In the genomic region with DNA sequence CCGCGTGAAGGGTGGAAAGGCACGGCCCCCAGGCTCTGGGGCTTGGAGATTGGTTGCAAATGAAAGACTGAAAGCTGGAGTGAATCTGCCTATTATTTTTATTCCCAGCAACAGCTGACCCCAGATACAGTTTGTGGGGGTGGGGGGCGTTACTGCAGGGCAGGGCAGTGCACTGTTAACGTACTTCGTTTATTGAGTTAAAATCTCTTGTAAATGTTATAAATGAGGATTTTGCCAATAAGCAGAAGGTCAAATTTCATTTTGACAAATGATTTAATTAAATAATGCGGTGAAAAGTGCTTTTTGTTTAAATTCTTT, we compare ENCODE assay signal across 1 cellular context.
TF ChIP-seq lines count a peak whose summit lies in the region.

No MANE protein-coding gene starts in this region.

TF ChIP-seq in K562, 482 proteins besides CTCF, POLR2A, EP300 and RAD21 (continued from another document and continues in another):
- TF ChIP-seq, protein P1, sequence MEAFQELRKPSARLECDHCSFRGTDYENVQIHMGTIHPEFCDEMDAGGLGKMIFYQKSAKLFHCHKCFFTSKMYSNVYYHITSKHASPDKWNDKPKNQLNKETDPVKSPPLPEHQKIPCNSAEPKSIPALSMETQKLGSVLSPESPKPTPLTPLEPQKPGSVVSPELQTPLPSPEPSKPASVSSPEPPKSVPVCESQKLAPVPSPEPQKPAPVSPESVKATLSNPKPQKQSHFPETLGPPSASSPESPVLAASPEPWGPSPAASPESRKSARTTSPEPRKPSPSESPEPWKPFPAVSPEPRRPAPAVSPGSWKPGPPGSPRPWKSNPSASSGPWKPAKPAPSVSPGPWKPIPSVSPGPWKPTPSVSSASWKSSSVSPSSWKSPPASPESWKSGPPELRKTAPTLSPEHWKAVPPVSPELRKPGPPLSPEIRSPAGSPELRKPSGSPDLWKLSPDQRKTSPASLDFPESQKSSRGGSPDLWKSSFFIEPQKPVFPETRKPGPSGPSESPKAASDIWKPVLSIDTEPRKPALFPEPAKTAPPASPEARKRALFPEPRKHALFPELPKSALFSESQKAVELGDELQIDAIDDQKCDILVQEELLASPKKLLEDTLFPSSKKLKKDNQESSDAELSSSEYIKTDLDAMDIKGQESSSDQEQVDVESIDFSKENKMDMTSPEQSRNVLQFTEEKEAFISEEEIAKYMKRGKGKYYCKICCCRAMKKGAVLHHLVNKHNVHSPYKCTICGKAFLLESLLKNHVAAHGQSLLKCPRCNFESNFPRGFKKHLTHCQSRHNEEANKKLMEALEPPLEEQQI (IDR thresholded peaks at IDR 0.05), result 0 out of 2 replicates have a peak, but pooled peaks have one; percentile 25
- TF ChIP-seq NR2C1 (IDR thresholded peaks at IDR 0.05) (no peak), NR2C1 (tag; IDR thresholded peaks at IDR 0.05) (0 out of 2 replicates have a peak, but pooled peaks have one; percentile 8), ZNF347 (CRISPR knock-in tag; IDR thresholded peaks at IDR 0.05; ENCODE audit: low read depth) (no peak), DPF2 (IDR thresholded peaks at IDR 0.05) (0 out of 2 replicates have a peak, but pooled peaks have one; percentile 38), THRAP3 (IDR thresholded peaks at IDR 0.05; ENCODE audit: borderline replicate concordance) (peak; percentile 53; the same call in 1 of the 2 replicates), ZNF79 (CRISPR knock-in tag; IDR thresholded peaks at IDR 0.05; ENCODE audit: low read depth) (0 out of 2 replicates have a peak, but pooled peaks have one; percentile 18), L3MBTL2 (IDR thresholded peaks at IDR 0.05) (peak; percentile 91; the same call in 1 of the 2 replicates), ZFX (CRISPR knock-in tag; IDR thresholded peaks at IDR 0.05) (peak; percentile 1; the same call in 1 of the 2 replicates), MXI1 (IDR thresholded peaks at IDR 0.05; ENCODE audit: low read depth, low read length) (0 out of 2 replicates have a peak, but pooled peaks have one; percentile 3), ASH1L (IDR thresholded peaks at IDR 0.05; ENCODE audit: borderline replicate concordance, low read depth, partially characterized antibody) (no peak), ZNF134 (CRISPR knock-in tag; conservative IDR thresholded peaks at IDR 0.05) (no peak), FOXM1 (IDR thresholded peaks at IDR 0.05; ENCODE audit: low read depth) (0 out of 2 replicates have a peak, but pooled peaks have one; percentile 4), FOXM1 (CRISPR knock-in tag; IDR thresholded peaks at IDR 0.05; ENCODE audit: low read depth) (no peak), MYC (IDR thresholded peaks at IDR 0.05; ENCODE audit: low read depth, low read length) (peak; percentile 4; the same call in 1 of the 2 replicates), MYC (CRISPR knock-in tag; IDR thresholded peaks at IDR 0.05; ENCODE audit: borderline replicate concordance, low read depth) (no peak), NFRKB (IDR thresholded peaks at IDR 0.05; ENCODE audit: low read depth) (peak; percentile 44; the same call in 1 of the 2 replicates), ZNF197 (CRISPR knock-in tag; IDR thresholded peaks at IDR 0.05; ENCODE audit: low read depth) (0 out of 2 replicates have a peak, but pooled peaks have one; percentile 45), BRD9 (IDR thresholded peaks at IDR 0.05; ENCODE audit: low read depth, partially characterized antibody) (no peak)
- TF ChIP-seq, protein P2, sequence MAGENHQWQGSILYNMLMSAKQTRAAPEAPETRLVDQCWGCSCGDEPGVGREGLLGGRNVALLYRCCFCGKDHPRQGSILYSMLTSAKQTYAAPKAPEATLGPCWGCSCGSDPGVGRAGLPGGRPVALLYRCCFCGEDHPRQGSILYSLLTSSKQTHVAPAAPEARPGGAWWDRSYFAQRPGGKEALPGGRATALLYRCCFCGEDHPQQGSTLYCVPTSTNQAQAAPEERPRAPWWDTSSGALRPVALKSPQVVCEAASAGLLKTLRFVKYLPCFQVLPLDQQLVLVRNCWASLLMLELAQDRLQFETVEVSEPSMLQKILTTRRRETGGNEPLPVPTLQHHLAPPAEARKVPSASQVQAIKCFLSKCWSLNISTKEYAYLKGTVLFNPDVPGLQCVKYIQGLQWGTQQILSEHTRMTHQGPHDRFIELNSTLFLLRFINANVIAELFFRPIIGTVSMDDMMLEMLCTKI (IDR thresholded peaks at IDR 0.05; ENCODE audit: partially characterized antibody), result no peak
- TF ChIP-seq, protein P3, sequence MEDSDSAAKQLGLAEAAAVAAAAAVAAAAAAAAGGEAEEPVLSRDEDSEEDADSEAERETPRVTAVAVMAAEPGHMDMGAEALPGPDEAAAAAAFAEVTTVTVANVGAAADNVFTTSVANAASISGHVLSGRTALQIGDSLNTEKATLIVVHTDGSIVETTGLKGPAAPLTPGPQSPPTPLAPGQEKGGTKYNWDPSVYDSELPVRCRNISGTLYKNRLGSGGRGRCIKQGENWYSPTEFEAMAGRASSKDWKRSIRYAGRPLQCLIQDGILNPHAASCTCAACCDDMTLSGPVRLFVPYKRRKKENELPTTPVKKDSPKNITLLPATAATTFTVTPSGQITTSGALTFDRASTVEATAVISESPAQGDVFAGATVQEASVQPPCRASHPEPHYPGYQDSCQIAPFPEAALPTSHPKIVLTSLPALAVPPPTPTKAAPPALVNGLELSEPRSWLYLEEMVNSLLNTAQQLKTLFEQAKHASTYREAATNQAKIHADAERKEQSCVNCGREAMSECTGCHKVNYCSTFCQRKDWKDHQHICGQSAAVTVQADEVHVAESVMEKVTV (CRISPR knock-in tag; IDR thresholded peaks at IDR 0.05), result 0 out of 2 replicates have a peak, but pooled peaks have one; percentile 2
- TF ChIP-seq, protein P4, sequence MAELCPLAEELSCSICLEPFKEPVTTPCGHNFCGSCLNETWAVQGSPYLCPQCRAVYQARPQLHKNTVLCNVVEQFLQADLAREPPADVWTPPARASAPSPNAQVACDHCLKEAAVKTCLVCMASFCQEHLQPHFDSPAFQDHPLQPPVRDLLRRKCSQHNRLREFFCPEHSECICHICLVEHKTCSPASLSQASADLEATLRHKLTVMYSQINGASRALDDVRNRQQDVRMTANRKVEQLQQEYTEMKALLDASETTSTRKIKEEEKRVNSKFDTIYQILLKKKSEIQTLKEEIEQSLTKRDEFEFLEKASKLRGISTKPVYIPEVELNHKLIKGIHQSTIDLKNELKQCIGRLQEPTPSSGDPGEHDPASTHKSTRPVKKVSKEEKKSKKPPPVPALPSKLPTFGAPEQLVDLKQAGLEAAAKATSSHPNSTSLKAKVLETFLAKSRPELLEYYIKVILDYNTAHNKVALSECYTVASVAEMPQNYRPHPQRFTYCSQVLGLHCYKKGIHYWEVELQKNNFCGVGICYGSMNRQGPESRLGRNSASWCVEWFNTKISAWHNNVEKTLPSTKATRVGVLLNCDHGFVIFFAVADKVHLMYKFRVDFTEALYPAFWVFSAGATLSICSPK (IDR thresholded peaks at IDR 0.05; ENCODE audit: borderline replicate concordance), result 0 out of 2 replicates have a peak, but pooled peaks have one; percentile 47
- TF ChIP-seq, protein P5, sequence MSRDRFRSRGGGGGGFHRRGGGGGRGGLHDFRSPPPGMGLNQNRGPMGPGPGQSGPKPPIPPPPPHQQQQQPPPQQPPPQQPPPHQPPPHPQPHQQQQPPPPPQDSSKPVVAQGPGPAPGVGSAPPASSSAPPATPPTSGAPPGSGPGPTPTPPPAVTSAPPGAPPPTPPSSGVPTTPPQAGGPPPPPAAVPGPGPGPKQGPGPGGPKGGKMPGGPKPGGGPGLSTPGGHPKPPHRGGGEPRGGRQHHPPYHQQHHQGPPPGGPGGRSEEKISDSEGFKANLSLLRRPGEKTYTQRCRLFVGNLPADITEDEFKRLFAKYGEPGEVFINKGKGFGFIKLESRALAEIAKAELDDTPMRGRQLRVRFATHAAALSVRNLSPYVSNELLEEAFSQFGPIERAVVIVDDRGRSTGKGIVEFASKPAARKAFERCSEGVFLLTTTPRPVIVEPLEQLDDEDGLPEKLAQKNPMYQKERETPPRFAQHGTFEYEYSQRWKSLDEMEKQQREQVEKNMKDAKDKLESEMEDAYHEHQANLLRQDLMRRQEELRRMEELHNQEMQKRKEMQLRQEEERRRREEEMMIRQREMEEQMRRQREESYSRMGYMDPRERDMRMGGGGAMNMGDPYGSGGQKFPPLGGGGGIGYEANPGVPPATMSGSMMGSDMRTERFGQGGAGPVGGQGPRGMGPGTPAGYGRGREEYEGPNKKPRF (IDR thresholded peaks at IDR 0.05; ENCODE audit: low read depth, low read length), result no peak
- TF ChIP-seq, protein P6, sequence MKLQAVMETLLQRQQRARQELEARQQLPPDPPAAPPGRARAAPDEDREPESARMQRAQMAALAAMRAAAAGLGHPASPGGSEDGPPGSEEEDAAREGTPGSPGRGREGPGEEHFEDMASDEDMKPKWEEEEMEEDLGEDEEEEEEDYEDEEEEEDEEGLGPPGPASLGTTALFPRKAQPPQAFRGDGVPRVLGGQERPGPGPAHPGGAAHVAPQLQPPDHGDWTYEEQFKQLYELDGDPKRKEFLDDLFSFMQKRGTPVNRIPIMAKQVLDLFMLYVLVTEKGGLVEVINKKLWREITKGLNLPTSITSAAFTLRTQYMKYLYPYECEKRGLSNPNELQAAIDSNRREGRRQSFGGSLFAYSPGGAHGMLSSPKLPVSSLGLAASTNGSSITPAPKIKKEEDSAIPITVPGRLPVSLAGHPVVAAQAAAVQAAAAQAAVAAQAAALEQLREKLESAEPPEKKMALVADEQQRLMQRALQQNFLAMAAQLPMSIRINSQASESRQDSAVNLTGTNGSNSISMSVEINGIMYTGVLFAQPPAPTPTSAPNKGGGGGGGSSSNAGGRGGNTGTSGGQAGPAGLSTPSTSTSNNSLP (IDR thresholded peaks at IDR 0.05; ENCODE audit: borderline replicate concordance, low read depth, low read length), result 0 out of 2 replicates have a peak, but pooled peaks have one; percentile 11
- TF ChIP-seq, protein P7, sequence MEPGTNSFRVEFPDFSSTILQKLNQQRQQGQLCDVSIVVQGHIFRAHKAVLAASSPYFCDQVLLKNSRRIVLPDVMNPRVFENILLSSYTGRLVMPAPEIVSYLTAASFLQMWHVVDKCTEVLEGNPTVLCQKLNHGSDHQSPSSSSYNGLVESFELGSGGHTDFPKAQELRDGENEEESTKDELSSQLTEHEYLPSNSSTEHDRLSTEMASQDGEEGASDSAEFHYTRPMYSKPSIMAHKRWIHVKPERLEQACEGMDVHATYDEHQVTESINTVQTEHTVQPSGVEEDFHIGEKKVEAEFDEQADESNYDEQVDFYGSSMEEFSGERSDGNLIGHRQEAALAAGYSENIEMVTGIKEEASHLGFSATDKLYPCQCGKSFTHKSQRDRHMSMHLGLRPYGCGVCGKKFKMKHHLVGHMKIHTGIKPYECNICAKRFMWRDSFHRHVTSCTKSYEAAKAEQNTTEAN (CRISPR knock-in tag; IDR thresholded peaks at IDR 0.05), result 0 out of 2 replicates have a peak, but pooled peaks have one; percentile 44
- TF ChIP-seq, protein P8, sequence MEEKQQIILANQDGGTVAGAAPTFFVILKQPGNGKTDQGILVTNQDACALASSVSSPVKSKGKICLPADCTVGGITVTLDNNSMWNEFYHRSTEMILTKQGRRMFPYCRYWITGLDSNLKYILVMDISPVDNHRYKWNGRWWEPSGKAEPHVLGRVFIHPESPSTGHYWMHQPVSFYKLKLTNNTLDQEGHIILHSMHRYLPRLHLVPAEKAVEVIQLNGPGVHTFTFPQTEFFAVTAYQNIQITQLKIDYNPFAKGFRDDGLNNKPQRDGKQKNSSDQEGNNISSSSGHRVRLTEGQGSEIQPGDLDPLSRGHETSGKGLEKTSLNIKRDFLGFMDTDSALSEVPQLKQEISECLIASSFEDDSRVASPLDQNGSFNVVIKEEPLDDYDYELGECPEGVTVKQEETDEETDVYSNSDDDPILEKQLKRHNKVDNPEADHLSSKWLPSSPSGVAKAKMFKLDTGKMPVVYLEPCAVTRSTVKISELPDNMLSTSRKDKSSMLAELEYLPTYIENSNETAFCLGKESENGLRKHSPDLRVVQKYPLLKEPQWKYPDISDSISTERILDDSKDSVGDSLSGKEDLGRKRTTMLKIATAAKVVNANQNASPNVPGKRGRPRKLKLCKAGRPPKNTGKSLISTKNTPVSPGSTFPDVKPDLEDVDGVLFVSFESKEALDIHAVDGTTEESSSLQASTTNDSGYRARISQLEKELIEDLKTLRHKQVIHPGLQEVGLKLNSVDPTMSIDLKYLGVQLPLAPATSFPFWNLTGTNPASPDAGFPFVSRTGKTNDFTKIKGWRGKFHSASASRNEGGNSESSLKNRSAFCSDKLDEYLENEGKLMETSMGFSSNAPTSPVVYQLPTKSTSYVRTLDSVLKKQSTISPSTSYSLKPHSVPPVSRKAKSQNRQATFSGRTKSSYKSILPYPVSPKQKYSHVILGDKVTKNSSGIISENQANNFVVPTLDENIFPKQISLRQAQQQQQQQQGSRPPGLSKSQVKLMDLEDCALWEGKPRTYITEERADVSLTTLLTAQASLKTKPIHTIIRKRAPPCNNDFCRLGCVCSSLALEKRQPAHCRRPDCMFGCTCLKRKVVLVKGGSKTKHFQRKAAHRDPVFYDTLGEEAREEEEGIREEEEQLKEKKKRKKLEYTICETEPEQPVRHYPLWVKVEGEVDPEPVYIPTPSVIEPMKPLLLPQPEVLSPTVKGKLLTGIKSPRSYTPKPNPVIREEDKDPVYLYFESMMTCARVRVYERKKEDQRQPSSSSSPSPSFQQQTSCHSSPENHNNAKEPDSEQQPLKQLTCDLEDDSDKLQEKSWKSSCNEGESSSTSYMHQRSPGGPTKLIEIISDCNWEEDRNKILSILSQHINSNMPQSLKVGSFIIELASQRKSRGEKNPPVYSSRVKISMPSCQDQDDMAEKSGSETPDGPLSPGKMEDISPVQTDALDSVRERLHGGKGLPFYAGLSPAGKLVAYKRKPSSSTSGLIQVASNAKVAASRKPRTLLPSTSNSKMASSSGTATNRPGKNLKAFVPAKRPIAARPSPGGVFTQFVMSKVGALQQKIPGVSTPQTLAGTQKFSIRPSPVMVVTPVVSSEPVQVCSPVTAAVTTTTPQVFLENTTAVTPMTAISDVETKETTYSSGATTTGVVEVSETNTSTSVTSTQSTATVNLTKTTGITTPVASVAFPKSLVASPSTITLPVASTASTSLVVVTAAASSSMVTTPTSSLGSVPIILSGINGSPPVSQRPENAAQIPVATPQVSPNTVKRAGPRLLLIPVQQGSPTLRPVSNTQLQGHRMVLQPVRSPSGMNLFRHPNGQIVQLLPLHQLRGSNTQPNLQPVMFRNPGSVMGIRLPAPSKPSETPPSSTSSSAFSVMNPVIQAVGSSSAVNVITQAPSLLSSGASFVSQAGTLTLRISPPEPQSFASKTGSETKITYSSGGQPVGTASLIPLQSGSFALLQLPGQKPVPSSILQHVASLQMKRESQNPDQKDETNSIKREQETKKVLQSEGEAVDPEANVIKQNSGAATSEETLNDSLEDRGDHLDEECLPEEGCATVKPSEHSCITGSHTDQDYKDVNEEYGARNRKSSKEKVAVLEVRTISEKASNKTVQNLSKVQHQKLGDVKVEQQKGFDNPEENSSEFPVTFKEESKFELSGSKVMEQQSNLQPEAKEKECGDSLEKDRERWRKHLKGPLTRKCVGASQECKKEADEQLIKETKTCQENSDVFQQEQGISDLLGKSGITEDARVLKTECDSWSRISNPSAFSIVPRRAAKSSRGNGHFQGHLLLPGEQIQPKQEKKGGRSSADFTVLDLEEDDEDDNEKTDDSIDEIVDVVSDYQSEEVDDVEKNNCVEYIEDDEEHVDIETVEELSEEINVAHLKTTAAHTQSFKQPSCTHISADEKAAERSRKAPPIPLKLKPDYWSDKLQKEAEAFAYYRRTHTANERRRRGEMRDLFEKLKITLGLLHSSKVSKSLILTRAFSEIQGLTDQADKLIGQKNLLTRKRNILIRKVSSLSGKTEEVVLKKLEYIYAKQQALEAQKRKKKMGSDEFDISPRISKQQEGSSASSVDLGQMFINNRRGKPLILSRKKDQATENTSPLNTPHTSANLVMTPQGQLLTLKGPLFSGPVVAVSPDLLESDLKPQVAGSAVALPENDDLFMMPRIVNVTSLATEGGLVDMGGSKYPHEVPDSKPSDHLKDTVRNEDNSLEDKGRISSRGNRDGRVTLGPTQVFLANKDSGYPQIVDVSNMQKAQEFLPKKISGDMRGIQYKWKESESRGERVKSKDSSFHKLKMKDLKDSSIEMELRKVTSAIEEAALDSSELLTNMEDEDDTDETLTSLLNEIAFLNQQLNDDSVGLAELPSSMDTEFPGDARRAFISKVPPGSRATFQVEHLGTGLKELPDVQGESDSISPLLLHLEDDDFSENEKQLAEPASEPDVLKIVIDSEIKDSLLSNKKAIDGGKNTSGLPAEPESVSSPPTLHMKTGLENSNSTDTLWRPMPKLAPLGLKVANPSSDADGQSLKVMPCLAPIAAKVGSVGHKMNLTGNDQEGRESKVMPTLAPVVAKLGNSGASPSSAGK (IDR thresholded peaks at IDR 0.05), result no peak
